ENCODE assay signal across 9 cellular contexts in the genomic region with DNA sequence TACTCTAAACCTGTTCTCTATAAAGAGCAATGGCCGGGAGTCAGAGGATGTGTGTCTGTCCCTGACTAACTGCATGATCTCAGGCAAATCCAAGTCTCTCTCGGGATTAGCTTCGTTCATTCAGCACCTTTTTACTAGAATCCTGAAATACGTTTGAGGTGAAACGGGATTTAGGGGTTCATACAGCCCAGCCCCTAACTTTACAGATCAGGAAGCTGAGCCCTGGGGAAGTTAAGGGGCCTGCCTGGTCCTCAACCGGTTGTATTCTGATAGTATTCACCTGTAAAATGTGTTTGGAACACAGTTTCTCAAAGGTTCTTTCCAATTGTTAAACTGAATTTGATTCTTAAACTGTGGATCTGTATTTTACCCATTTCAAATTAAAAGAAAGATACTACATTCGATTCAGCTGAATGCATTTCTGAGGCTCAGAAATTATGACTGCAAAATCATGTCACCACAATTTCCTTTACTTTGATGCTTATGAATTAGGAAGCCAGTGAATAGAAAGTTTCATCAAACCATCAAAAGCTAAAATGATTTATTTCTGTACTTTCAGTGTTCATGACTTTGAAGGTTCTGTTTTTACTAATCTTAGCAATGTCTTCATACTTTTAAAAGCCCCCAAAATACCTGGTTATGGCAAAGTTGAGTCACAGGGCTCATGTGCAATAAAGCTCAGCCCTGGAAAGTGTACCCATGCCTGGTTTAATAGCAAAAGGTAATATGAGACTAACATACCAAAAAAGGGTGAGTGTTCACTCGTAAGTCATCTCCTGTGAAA. TPM values are rescaled to one million over a fixed set of nuclear protein-coding genes. Genes with fewer than 3 reads are reported as not detected.
A peak's percentile ranks its signal among the peaks of the same experiment; 100 is the strongest.
DNase-seq lines count a peak whose midpoint lies in the region; ATAC-seq and TF ChIP-seq lines count a peak whose summit lies in the region.
"Had no signal": no experiment of that assay in that cellular context is flagged by ENCODE, and none has a peak within 500 bp of the region (broad histone marks: within the 10 kb centered on the region; RNA-seq: fewer than 3 reads in every experiment).

No MANE protein-coding gene starts in this region.

- H3K27me3 Mint-ChIP-seq in activated T-cell treated with anti-CD3 and anti-CD28 coated beads, Interleukin-2, amount 50 U/mL, for 4 hours (ENCODE audit: low read depth), result no peaks in the 10 kb centered on the region
- H3K27me3 Mint-ChIP-seq in stimulated activated naive CD8-positive, alpha-beta T cell treated with anti-CD3 and anti-CD28 coated beads, Interleukin-15, Interleukin-2, amounts not matched to agents 100 ng/mL and 50 ng/mL, for 24 hours, result no peaks in the 10 kb centered on the region

- H3K4me1 ChIP-seq in foreskin keratinocyte, result peaks cover 3% of the 10 kb centered on the region

- peak overlapping the region; percentile 65 for H3K4me3 Mint-ChIP-seq in activated T-cell treated with anti-CD3 and anti-CD28 coated beads, Interleukin-2, amount 50 U/mL, for 4 hours
- peak overlapping the region; percentile 75 for H3K4me3 Mint-ChIP-seq in stimulated activated naive CD8-positive, alpha-beta T cell treated with anti-CD3 and anti-CD28 coated beads, Interleukin-15, Interleukin-2, amounts not matched to agents 100 ng/mL and 50 ng/mL, for 24 hours

- ATAC-seq in HG03280 (IDR thresholded peaks at IDR 0.05; ENCODE audit: unreplicated experiment), result peak; percentile 36
- ATAC-seq in activated T-cell treated with anti-CD3 and anti-CD28 coated beads, Interleukin-2, amount 50 U/mL, for 4 hours, result peak; percentile 72 to 80
- no peak for ATAC-seq in foreskin keratinocyte

- TF ChIP-seq CTCF in foreskin keratinocyte (conservative IDR thresholded peaks at IDR 0.05), result no peak

- H3K27me3 ChIP-seq in foreskin keratinocyte, result peaks cover 17% of the 10 kb centered on the region

- H3K27ac ChIP-seq in foreskin keratinocyte, result no peak overlapping the region
- H3K27ac ChIP-seq: HL-60 had no signal

- peak; percentile 58 for DNase-seq in activated naive CD4-positive, alpha-beta T cell treated with Interleukin-2 at 50 U/mL for 16 hours
- no peak for DNase-seq in activated naive CD4-positive, alpha-beta T cell (lab: John Stamatoyannopoulos, UW)
- peak; percentile 56 for DNase-seq in activated T-cell treated with anti-CD3 and anti-CD28 coated beads, Interleukin-2, amount 50 U/mL, for 4 hours
- DNase-seq in GDM1 (lab: John Stamatoyannopoulos, UW) (no peak), AML-193 (lab: John Stamatoyannopoulos, UW) (no peak), foreskin keratinocyte (no peak)

- H3K4me1 Mint-ChIP-seq in activated T-cell treated with anti-CD3 and anti-CD28 coated beads, Interleukin-2, amount 50 U/mL, for 4 hours (ENCODE audit: low read depth), result peaks cover 72% of the 10 kb centered on the region
- H3K4me1 Mint-ChIP-seq in stimulated activated naive CD8-positive, alpha-beta T cell treated with anti-CD3 and anti-CD28 coated beads, Interleukin-15, Interleukin-2, amounts not matched to agents 100 ng/mL and 50 ng/mL, for 24 hours (ENCODE audit: low read depth), result peaks cover 81% of the 10 kb centered on the region

- H3K9me3 Mint-ChIP-seq in activated T-cell treated with anti-CD3 and anti-CD28 coated beads, Interleukin-2, amount 50 U/mL, for 4 hours, result no peaks in the 10 kb centered on the region
- H3K9me3 Mint-ChIP-seq in stimulated activated naive CD8-positive, alpha-beta T cell treated with anti-CD3 and anti-CD28 coated beads, Interleukin-15, Interleukin-2, amounts not matched to agents 100 ng/mL and 50 ng/mL, for 24 hours, result no peaks in the 10 kb centered on the region

- peak overlapping the region; percentile 98 for H3K27ac Mint-ChIP-seq in stimulated activated naive CD8-positive, alpha-beta T cell treated with anti-CD3 and anti-CD28 coated beads, Interleukin-15, Interleukin-2, amounts not matched to agents 100 ng/mL and 50 ng/mL, for 24 hours

- no peaks in the 10 kb centered on the region for H3K36me3 Mint-ChIP-seq in activated T-cell treated with anti-CD3 and anti-CD28 coated beads, Interleukin-2, amount 50 U/mL, for 4 hours (ENCODE audit: insufficient read depth)
- H3K36me3 Mint-ChIP-seq in stimulated activated naive CD8-positive, alpha-beta T cell treated with anti-CD3 and anti-CD28 coated beads, Interleukin-15, Interleukin-2, amounts not matched to agents 100 ng/mL and 50 ng/mL, for 24 hours (ENCODE audit: low read depth), result no peaks in the 10 kb centered on the region

RNA-seq across cellular contexts. Expression of gene EZH2, which starts 28.9 kb away (rescaled TPM):
- total RNA-seq in activated T-cell treated with anti-CD3 and anti-CD28 coated beads, Interleukin-2, amount 50 U/mL, for 4 hours, result 100 to 1,000 TPM; 114 to 137 (median 123) TPM
- 17.6 and 20.8 TPM in 2 replicates for total RNA-seq in foreskin keratinocyte
- polyA plus RNA-seq in foreskin keratinocyte, result 10.4 and 12.6 TPM in 2 replicates

Comparison
In these comparisons a context has a peak if more than half of its experiments do, and no peak if none do; other contexts are left out.
1. DNase-seq: peak in activated naive CD4-positive, alpha-beta T cell treated with Interleukin-2 at 50 U/mL for 16 hours (single experiment) and activated T-cell treated with anti-CD3 and anti-CD28 coated beads, Interleukin-2, amount 50 U/mL, for 4 hours (single experiment); none in activated naive CD4-positive, alpha-beta T cell (0 of 4), GDM1 (single experiment), AML-193 (0 of 2) and foreskin keratinocyte (0 of 2).